Comparison of ENCODE assay signal across 8 cellular contexts in genomic region chr18:48445540-48445939, GRCh38. TPM values are rescaled to one million over a fixed set of nuclear protein-coding genes. Genes with fewer than 3 reads are reported as not detected.
DNase-seq lines count a peak whose midpoint lies in the region; ATAC-seq lines count a peak whose summit lies in the region.

No MANE protein-coding gene starts in this region.

- no peaks in the 10 kb centered on the region for H3K9me3 ChIP-seq in SJCRH30 (replicated peaks)
- no peaks in the 10 kb centered on the region for H3K9me3 ChIP-seq in aorta (ENCODE audit: control insufficient read depth, low read length)

- no peaks in the 10 kb centered on the region for H3K27me3 ChIP-seq in SJCRH30
- H3K27me3 ChIP-seq in aorta (ENCODE audit: control insufficient read depth in 1 of 2, insufficient read depth in 2 of 2, low read length in 1 of 2): no peaks in the 10 kb centered on the region

- ATAC-seq in GM21515 (IDR thresholded peaks at IDR 0.05; ENCODE audit: unreplicated experiment) (peak; percentile 72), Right ventricle myocardium superior (ENCODE audit: poor library complexity) (peak; percentile 80), aorta (ENCODE audit: low FRiP score) (peak; percentile 71)

- no peaks in the 10 kb centered on the region for H3K36me3 ChIP-seq in SJCRH30
- no peaks in the 10 kb centered on the region for H3K36me3 ChIP-seq in aorta (ENCODE audit: control insufficient read depth in 1 of 2, insufficient read depth in 2 of 2, low read length in 1 of 2)

- DNase-seq in CMK (ENCODE audit: low read depth): peak; percentile 45
- DNase-seq in NAMALWA (ENCODE audit: low spot score): peak; percentile 92
- peak; percentile 62 to 78 for DNase-seq in SJCRH30
- peak; percentile 47 for DNase-seq in activated gamma-delta T cell treated with anti-CD3 and anti-CD28 coated beads, Interleukin-2, amount 50 U/mL, for 16 hours (ENCODE audit: low read depth)
- peak; percentile 79 for DNase-seq in Right ventricle myocardium superior
- DNase-seq in pulmonary artery endothelial cell (ENCODE audit: low read depth, low spot score): peak; percentile 26
- peak; percentile 84 to 90 for DNase-seq in aorta

- WGBS in aorta, 2 donors: 83 to 88% methylated on average over 3 of the region's 3 CpGs

- H3K4me1 ChIP-seq in SJCRH30: no peaks in the 10 kb centered on the region
- no peaks in the 10 kb centered on the region for H3K4me1 ChIP-seq in aorta (ENCODE audit: control insufficient read depth in 1 of 2, insufficient read depth in 2 of 2, low read length in 2 of 2)

- intact Hi-C loops in Right ventricle myocardium superior (cut with DNase I) (loop anchor here (5.0 kb wide), 1 partner anchor 213 kb away; no protein-coding TSS in a partner anchor), aorta (cut with DNase I) (loop anchor here (2.0 to 10.0 kb wide), 6 partner anchors 33 to 419 kb away; partner anchors contain the start of gene ZBTB7C (in 1 of the 2))

- H3K4me3 ChIP-seq in SJCRH30 (no peak overlapping the region), aorta (ENCODE audit: low read length in 2 of 2) (no peak overlapping the region)

- no peak overlapping the region for H3K27ac ChIP-seq in SJCRH30
- no peak overlapping the region for H3K27ac ChIP-seq in aorta (ENCODE audit: low read depth in 1 of 2, low read length in 2 of 2)

RNA-seq across cellular contexts. Expression of gene ZBTB7C, which starts 36.4 kb away (rescaled TPM):
- 0.03 TPM in 1 of 2 replicates, not detected in the other for total RNA-seq in SJCRH30 (2014; rRNA removed; shearing (Covaris generic))
- 2.6 TPM for total RNA-seq in Right ventricle myocardium superior
- total RNA-seq in pulmonary artery endothelial cell: not detected in 2 replicates
- 10 to 100 TPM; 18.2 to 22.4 TPM for total RNA-seq in aorta
- 1 to 10 TPM in 1 of 2 donors, under 1 TPM in 1; 0.69 to 1.9 TPM for polyA plus RNA-seq in aorta

Comparison
In these comparisons a context has a peak if more than half of its experiments do, and no peak if none do; other contexts are left out.
1. DNase-seq: peak in every context shown above with its lines; median percentile 92 in NAMALWA; 87 in aorta; 79 in Right ventricle myocardium superior; 70 in SJCRH30; 47 in activated gamma-delta T cell treated with anti-CD3 and anti-CD28 coated beads, Interleukin-2, amount 50 U/mL, for 16 hours; 45 in CMK; 26 in pulmonary artery endothelial cell.